ENCODE assay signal across 26 cellular contexts in the genomic region with DNA sequence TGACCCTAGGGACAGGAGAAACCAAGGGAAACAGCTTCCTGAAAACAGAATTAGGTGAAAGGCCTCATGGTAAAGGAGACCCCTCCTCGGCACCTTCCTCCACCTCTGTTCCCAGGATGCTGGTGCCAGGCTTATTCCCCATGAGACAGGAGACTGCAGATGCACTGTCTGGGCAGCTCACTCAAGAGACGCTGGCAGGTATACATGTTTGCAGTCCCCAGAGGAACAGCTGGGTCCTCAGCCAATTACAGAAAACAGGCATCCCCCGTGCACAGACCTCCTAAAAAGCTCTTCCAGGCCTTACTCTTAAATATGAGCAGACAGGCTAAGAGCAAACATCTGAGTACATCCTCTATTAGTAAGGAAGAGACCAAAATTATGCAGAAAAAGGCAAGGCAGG. TPM values are rescaled to one million over a fixed set of nuclear protein-coding genes. Genes with fewer than 3 reads are reported as not detected.
DNase-seq lines count a peak whose midpoint lies in the region; ATAC-seq and TF ChIP-seq lines count a peak whose summit lies in the region.
"Had no signal": no experiment of that assay in that cellular context is flagged by ENCODE, and none has a peak within 500 bp of the region (broad histone marks: within the 10 kb centered on the region; RNA-seq: fewer than 3 reads in every experiment).

No MANE protein-coding gene starts in this region.

- H3K9me3 Mint-ChIP-seq in brain: peaks cover 5 to 46% (median 15%) of the 10 kb centered on the region in 5 experiments
- H3K9me3 Mint-ChIP-seq: CD8-positive, alpha-beta memory T cell had no signal

- H3K4me3 ChIP-seq in BE2C (ENCODE audit: low read depth, low read length): no peak overlapping the region
- no peak overlapping the region for H3K4me3 ChIP-seq in BLaER1 treated with 17β-estradiol and CSF1 and Interleukin-3, amounts not matched to agents 10 nM and 100 nM
- H3K4me3 ChIP-seq: cardiac muscle cell, GM23248, PC-9, prostate gland, testis, vagina had no signal

- peaks cover 70% of the 10 kb centered on the region for H3K36me3 Mint-ChIP-seq in brain

- DNase-seq in BE2C (peak; percentile 66), NCI-H2227 treated with DMSO at 0.1 percent for 48 hours (lab: John Stamatoyannopoulos, UW) (peak; percentile 29), OCI-M1 (lab: John Stamatoyannopoulos, UW) (no peak)
- no peak for DNase-seq in activated CD4-positive, alpha-beta T cell treated with anti-CD3 and anti-CD28 coated beads for 4 hours
- DNase-seq: activated CD4-positive, alpha-beta T cell treated with anti-CD3 and anti-CD28 coated beads for 1 hour; activated naive CD4-positive, alpha-beta T cell treated with anti-CD3 and anti-CD28 coated beads for 36 hours; activated T-cell treated with anti-CD3 and anti-CD28 coated beads, Interleukin-2, amount 50 U/mL, for 48 hours; amniotic stem cell; CD8-positive, alpha-beta memory T cell; DMS79 treated with DMSO at 0.1 percent for 48 hours; GM23248; left cardiac atrium; mesenchymal stem cell; NCI-H510A treated with DMSO at 0.1 percent for 48 hours; PC-9; SHP77; testis had no signal

- H3K4me2 ChIP-seq in BLaER1 treated with 17β-estradiol and CSF1 and Interleukin-3, amounts not matched to agents 10 nM and 100 nM: peak overlapping the region in 9 of 11 experiments; percentile 11 to 88 (median 51); a peak in 18 of 22 replicates
- H3K4me2 ChIP-seq: PC-9 had no signal

- no peaks in the 10 kb centered on the region for H3K27me3 ChIP-seq in BE2C
- H3K27me3 ChIP-seq in BLaER1 treated with 17β-estradiol and CSF1 and Interleukin-3, amounts not matched to agents 10 nM and 100 nM: no peaks in the 10 kb centered on the region
- H3K27me3 ChIP-seq: cardiac muscle cell, neutrophil, testis, vagina had no signal

- peaks cover 50% of the 10 kb centered on the region for H3K4me1 Mint-ChIP-seq in brain

- peaks cover 0 to 45% (median 0%) of the 10 kb centered on the region in 11 experiments; a peak in 9 of 22 replicates for H4K20me1 ChIP-seq in BLaER1 treated with 17β-estradiol and CSF1 and Interleukin-3, amounts not matched to agents 10 nM and 100 nM

- TF ChIP-seq CTCF in BE2C (IDR thresholded peaks at IDR 0.05; ENCODE audit: low read depth, low read length) (no peak), brain (conservative IDR thresholded peaks at IDR 0.05) (no peak)

- H3K36me3 ChIP-seq in BE2C: peaks cover 6% of the 10 kb centered on the region
- H3K36me3 ChIP-seq in BLaER1 treated with 17β-estradiol and CSF1 and Interleukin-3, amounts not matched to agents 10 nM and 100 nM: peaks cover 19 to 27% (median 24%) of the 10 kb centered on the region in 11 experiments
- H3K36me3 ChIP-seq: cardiac muscle cell, prostate gland, vagina had no signal

- ATAC-seq in HG02623 (IDR thresholded peaks at IDR 0.05; ENCODE audit: unreplicated experiment): no peak
- ATAC-seq: HepG2, left cardiac atrium had no signal

- peak overlapping the region in 4 of 5 experiments; percentile 50 to 99 (median 76) for H3K4me3 Mint-ChIP-seq in brain
- H3K4me3 Mint-ChIP-seq: activated naive CD4-positive, alpha-beta T cell treated with anti-CD3 and anti-CD28 coated beads for 36 hours had no signal

- H3K27me3 Mint-ChIP-seq in brain: no peaks in the 10 kb centered on the region

- H3K27ac ChIP-seq in BLaER1 treated with 17β-estradiol and CSF1 and Interleukin-3, amounts not matched to agents 10 nM and 100 nM: peak overlapping the region in 1 of 11 experiments; percentile 7; a peak in 1 of 22 replicates
- H3K27ac ChIP-seq: cardiac muscle cell, GM23248, HL-60, neutrophil, PC-9, prostate gland, testis, vagina had no signal

- peak overlapping the region in 3 of 5 experiments; percentile 61 to 99 (median 71) for H3K27ac Mint-ChIP-seq in brain
- H3K27ac Mint-ChIP-seq: activated naive CD4-positive, alpha-beta T cell treated with anti-CD3 and anti-CD28 coated beads for 36 hours had no signal

- H3K4me1 ChIP-seq in BE2C: no peaks in the 10 kb centered on the region; the same call in none of the 2 replicates
- H3K4me1 ChIP-seq in BLaER1 treated with 17β-estradiol and CSF1 and Interleukin-3, amounts not matched to agents 10 nM and 100 nM: peaks cover 42 to 60% (median 53%) of the 10 kb centered on the region in 10 experiments
- H3K4me1 ChIP-seq: prostate gland had no signal

- H3K9me3 ChIP-seq in BE2C: no peaks in the 10 kb centered on the region
- peaks cover 16 to 24% (median 22%) of the 10 kb centered on the region in 11 experiments for H3K9me3 ChIP-seq in BLaER1 treated with 17β-estradiol and CSF1 and Interleukin-3, amounts not matched to agents 10 nM and 100 nM (replicated peaks in 1 of 11)
- H3K9me3 ChIP-seq: neutrophil, prostate gland, testis, vagina had no signal

- peak overlapping the region in 6 of 11 experiments; percentile 11 to 28 (median 18); a peak in 3 of 22 replicates for H3K9ac ChIP-seq in BLaER1 treated with 17β-estradiol and CSF1 and Interleukin-3, amounts not matched to agents 10 nM and 100 nM
- H3K9ac ChIP-seq: GM23248 had no signal

RNA-seq across cellular contexts. Expression of gene CCSAP, which starts 6.5 kb away (rescaled TPM):
- 3.3 TPM for polyA plus RNA-seq in BE2C (2012; ENCODE audit: insufficient read depth, insufficient read length, low read depth)
- polyA plus RNA-seq in brain (ENCODE audit: insufficient read depth, low read depth, low replicate concordance): 10.4 TPM

Comparison
In these comparisons a context has a peak if more than half of its experiments do, and no peak if none do; other contexts are left out.
1. DNase-seq: peak in BE2C (single experiment) and NCI-H2227 treated with DMSO at 0.1 percent for 48 hours (single experiment); none in OCI-M1 (single experiment) and activated CD4-positive, alpha-beta T cell treated with anti-CD3 and anti-CD28 coated beads for 4 hours (0 of 2).